ENCODE assay signal across 14 cellular contexts in the genomic region with DNA sequence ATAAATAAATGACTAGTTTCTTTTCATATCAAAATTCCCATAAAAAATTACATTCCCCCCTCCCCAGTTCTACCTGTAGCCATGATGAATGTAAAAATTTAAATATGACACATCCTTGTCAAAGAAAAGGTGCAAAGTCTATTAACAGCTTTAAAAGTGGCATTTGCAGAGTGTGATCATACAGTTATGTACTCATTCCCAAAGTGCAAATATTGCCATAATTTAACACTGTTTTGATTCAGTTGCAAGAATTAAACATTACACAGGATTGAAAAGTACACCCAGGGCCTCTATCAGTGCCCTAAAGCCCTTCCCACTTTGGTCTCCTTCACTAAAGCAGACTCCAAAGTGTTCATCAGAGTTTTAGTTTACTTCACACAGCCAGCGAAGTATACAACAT. TPM values are rescaled to one million over a fixed set of nuclear protein-coding genes. Genes with fewer than 3 reads are reported as not detected.
"Had no signal": no experiment of that assay in that cellular context is flagged by ENCODE, and none has a peak within 500 bp of the region (broad histone marks: within the 10 kb centered on the region; RNA-seq: fewer than 3 reads in every experiment).

No MANE protein-coding gene starts in this region.

- H3K4me1 ChIP-seq: psoas muscle, right lobe of liver had no signal

- H3K4me3 ChIP-seq: cardiac muscle cell, heart left ventricle, psoas muscle, right lobe of liver, SK-N-MC, suprapubic skin, upper lobe of right lung had no signal

- H3K4me3 Mint-ChIP-seq: activated CD8-positive, alpha-beta memory T cell treated with anti-CD3 and anti-CD28 coated beads, Interleukin-2, amount 10 ng/mL, durations not matched to agents 7 days and 5 days; activated naive CD8-positive, alpha-beta T cell treated with anti-CD3 and anti-CD28 coated beads, Interleukin-2, amount 10 ng/mL, durations not matched to agents 7 days and 5 days; natural killer cell treated with Interleukin-12 subunit alpha and Interleukin-12 subunit beta and Interleukin-15 and Interleukin-18, amount 100 ng/mL, for 72 hours had no signal

- H3K9me3 Mint-ChIP-seq: activated naive CD8-positive, alpha-beta T cell treated with anti-CD3 and anti-CD28 coated beads, Interleukin-2, amount 10 ng/mL, durations not matched to agents 7 days and 5 days; natural killer cell treated with Interleukin-12 subunit alpha and Interleukin-12 subunit beta and Interleukin-15 and Interleukin-18, amount 100 ng/mL, for 72 hours had no signal

- DNase-seq: activated naive CD8-positive, alpha-beta T cell treated with anti-CD3 and anti-CD28 coated beads, Interleukin-2, amount 10 ng/mL, durations not matched to agents 7 days and 5 days; heart left ventricle; psoas muscle; right lobe of liver; stimulated activated naive CD8-positive, alpha-beta T cell treated with anti-CD3 and anti-CD28 coated beads, Interleukin-15, Interleukin-2, amounts not matched to agents 100 U/mL and 50 U/mL, for 24 hours; upper lobe of right lung had no signal

- H3K27me3 ChIP-seq: cardiac muscle cell, heart left ventricle, right lobe of liver, suprapubic skin, upper lobe of right lung had no signal

- H3K27ac Mint-ChIP-seq: activated naive CD8-positive, alpha-beta T cell treated with anti-CD3 and anti-CD28 coated beads, Interleukin-2, amount 10 ng/mL, durations not matched to agents 7 days and 5 days had no signal

- H3K9me3 ChIP-seq: heart left ventricle, psoas muscle, right lobe of liver, suprapubic skin, upper lobe of right lung had no signal

- FAIRE-seq: astrocyte, colon, frontal cortex had no signal

- H3K27me3 Mint-ChIP-seq: activated CD8-positive, alpha-beta memory T cell treated with anti-CD3 and anti-CD28 coated beads, Interleukin-2, amount 10 ng/mL, durations not matched to agents 7 days and 5 days; activated naive CD8-positive, alpha-beta T cell treated with anti-CD3 and anti-CD28 coated beads, Interleukin-2, amount 10 ng/mL, durations not matched to agents 7 days and 5 days; natural killer cell treated with Interleukin-12 subunit alpha and Interleukin-12 subunit beta and Interleukin-15 and Interleukin-18, amount 100 ng/mL, for 72 hours had no signal

- H3K27ac ChIP-seq: cardiac muscle cell, psoas muscle, right lobe of liver, SK-N-MC, suprapubic skin, upper lobe of right lung had no signal

RNA-seq across cellular contexts. Expression of a gene that starts 57.8 kb away (rescaled TPM):
- polyA plus RNA-seq: cardiac muscle cell had no signal
